In genomic region chr21:45192332-45192731, GRCh38 we compare ENCODE assay signal across 2 cellular contexts.
TF ChIP-seq lines count a peak whose summit lies in the region.

No MANE protein-coding gene starts in this region.

TF ChIP-seq in HCT116, 20 proteins besides CTCF, POLR2A, EP300 and RAD21 (continued from another document):
- no peak for TF ChIP-seq SIN3A (IDR thresholded peaks at IDR 0.05; ENCODE audit: low read depth)
- TF ChIP-seq ZNF274 (IDR thresholded peaks at IDR 0.05; ENCODE audit: low read depth, low read length) = no peak
- no peak for TF ChIP-seq ZBTB33 (IDR thresholded peaks at IDR 0.05; ENCODE audit: extremely low read depth, insufficient replicate concordance, low read length)
- TF ChIP-seq ELF1 (IDR thresholded peaks at IDR 0.05; ENCODE audit: borderline replicate concordance, low read depth) = no peak
- TF ChIP-seq EGR1 (IDR thresholded peaks at IDR 0.05; ENCODE audit: low read depth) = no peak

TF ChIP-seq in WTC11, 78 proteins besides CTCF, POLR2A, EP300 and RAD21 (continued from another document):
- no peak for TF ChIP-seq MLX (CRISPR knock-in tag; IDR thresholded peaks at IDR 0.05)
- no peak for TF ChIP-seq ZNF512 (CRISPR knock-in tag; IDR thresholded peaks at IDR 0.05; ENCODE audit: borderline replicate concordance)
- no peak for TF ChIP-seq ZNF416 (CRISPR knock-in tag; IDR thresholded peaks at IDR 0.05)
- no peak for TF ChIP-seq TEAD1 (CRISPR knock-in tag; IDR thresholded peaks at IDR 0.05)
- TF ChIP-seq ZBTB21 (CRISPR knock-in tag; IDR thresholded peaks at IDR 0.05; ENCODE audit: borderline replicate concordance) = no peak
- TF ChIP-seq, protein P1, sequence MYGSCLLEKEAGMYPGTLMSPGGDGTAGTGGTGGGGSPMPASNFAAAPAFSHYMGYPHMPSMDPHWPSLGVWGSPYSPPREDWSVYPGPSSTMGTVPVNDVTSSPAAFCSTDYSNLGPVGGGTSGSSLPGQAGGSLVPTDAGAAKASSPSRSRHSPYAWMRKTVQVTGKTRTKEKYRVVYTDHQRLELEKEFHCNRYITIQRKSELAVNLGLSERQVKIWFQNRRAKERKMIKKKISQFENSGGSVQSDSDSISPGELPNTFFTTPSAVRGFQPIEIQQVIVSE (CRISPR knock-in tag; IDR thresholded peaks at IDR 0.05; ENCODE audit: borderline replicate concordance) = no peak
- TF ChIP-seq ZNF281 (CRISPR knock-in tag; IDR thresholded peaks at IDR 0.05) = no peak
- no peak for TF ChIP-seq SMAD3 (CRISPR knock-in tag; IDR thresholded peaks at IDR 0.05; ENCODE audit: borderline replicate concordance)
- TF ChIP-seq ESRRA (CRISPR knock-in tag; IDR thresholded peaks at IDR 0.05; ENCODE audit: borderline replicate concordance) = no peak
- TF ChIP-seq CREM (CRISPR knock-in tag; IDR thresholded peaks at IDR 0.05) = no peak
- TF ChIP-seq E2F5 (CRISPR knock-in tag; IDR thresholded peaks at IDR 0.05) = no peak
- TF ChIP-seq GTF2I (CRISPR knock-in tag; conservative IDR thresholded peaks at IDR 0.05) = no peak
- TF ChIP-seq GRHL2 (CRISPR knock-in tag; IDR thresholded peaks at IDR 0.05; ENCODE audit: insufficient replicate concordance, severe bottlenecking) = no peak
- TF ChIP-seq, protein P2, sequence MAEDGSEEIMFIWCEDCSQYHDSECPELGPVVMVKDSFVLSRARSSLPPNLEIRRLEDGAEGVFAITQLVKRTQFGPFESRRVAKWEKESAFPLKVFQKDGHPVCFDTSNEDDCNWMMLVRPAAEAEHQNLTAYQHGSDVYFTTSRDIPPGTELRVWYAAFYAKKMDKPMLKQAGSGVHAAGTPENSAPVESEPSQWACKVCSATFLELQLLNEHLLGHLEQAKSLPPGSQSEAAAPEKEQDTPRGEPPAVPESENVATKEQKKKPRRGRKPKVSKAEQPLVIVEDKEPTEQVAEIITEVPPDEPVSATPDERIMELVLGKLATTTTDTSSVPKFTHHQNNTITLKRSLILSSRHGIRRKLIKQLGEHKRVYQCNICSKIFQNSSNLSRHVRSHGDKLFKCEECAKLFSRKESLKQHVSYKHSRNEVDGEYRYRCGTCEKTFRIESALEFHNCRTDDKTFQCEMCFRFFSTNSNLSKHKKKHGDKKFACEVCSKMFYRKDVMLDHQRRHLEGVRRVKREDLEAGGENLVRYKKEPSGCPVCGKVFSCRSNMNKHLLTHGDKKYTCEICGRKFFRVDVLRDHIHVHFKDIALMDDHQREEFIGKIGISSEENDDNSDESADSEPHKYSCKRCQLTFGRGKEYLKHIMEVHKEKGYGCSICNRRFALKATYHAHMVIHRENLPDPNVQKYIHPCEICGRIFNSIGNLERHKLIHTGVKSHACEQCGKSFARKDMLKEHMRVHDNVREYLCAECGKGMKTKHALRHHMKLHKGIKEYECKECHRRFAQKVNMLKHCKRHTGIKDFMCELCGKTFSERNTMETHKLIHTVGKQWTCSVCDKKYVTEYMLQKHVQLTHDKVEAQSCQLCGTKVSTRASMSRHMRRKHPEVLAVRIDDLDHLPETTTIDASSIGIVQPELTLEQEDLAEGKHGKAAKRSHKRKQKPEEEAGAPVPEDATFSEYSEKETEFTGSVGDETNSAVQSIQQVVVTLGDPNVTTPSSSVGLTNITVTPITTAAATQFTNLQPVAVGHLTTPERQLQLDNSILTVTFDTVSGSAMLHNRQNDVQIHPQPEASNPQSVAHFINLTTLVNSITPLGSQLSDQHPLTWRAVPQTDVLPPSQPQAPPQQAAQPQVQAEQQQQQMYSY (CRISPR knock-in tag; IDR thresholded peaks at IDR 0.05) = no peak
- TF ChIP-seq SMAD4 (CRISPR knock-in tag; IDR thresholded peaks at IDR 0.05) = no peak
- TF ChIP-seq, protein P3, sequence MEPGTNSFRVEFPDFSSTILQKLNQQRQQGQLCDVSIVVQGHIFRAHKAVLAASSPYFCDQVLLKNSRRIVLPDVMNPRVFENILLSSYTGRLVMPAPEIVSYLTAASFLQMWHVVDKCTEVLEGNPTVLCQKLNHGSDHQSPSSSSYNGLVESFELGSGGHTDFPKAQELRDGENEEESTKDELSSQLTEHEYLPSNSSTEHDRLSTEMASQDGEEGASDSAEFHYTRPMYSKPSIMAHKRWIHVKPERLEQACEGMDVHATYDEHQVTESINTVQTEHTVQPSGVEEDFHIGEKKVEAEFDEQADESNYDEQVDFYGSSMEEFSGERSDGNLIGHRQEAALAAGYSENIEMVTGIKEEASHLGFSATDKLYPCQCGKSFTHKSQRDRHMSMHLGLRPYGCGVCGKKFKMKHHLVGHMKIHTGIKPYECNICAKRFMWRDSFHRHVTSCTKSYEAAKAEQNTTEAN (CRISPR knock-in tag; IDR thresholded peaks at IDR 0.05) = no peak
- no peak for TF ChIP-seq NFATC4 (CRISPR knock-in tag; IDR thresholded peaks at IDR 0.05)
- TF ChIP-seq JAZF1 (CRISPR knock-in tag; IDR thresholded peaks at IDR 0.05) = no peak
